27 cellular contexts compared by ENCODE assay signal in genomic region chr15:33357845-33358244, GRCh38. TPM values are rescaled to one million over a fixed set of nuclear protein-coding genes. Genes with fewer than 3 reads are reported as not detected.
"Had no signal": no experiment of that assay in that cellular context is flagged by ENCODE, and none has a peak within 500 bp of the region (broad histone marks: within the 10 kb centered on the region; RNA-seq: fewer than 3 reads in every experiment).

No MANE protein-coding gene starts in this region.

- H3K4me1 ChIP-seq: adrenal gland, left ventricle myocardium inferior, SJSA1, upper lobe of left lung had no signal

- H3K36me3 ChIP-seq: adrenal gland, left ventricle myocardium inferior, SJSA1, thoracic aorta, upper lobe of left lung had no signal

- H3K4me3 ChIP-seq: adrenal gland, left ventricle myocardium inferior, SJSA1, thoracic aorta, upper lobe of left lung had no signal

- H3K27me3 Mint-ChIP-seq: activated naive CD8-positive, alpha-beta T cell; effector memory CD8-positive, alpha-beta T cell had no signal

- H3K27me3 ChIP-seq: adrenal gland, upper lobe of left lung had no signal

- H3K4me1 Mint-ChIP-seq: activated B cell treated with CpG ODN at 0.5 μM for 24 hours; activated CD4-positive, alpha-beta T cell treated with anti-CD3 and anti-CD28 coated beads for 36 hours had no signal

- H3K36me3 Mint-ChIP-seq: activated naive CD8-positive, alpha-beta T cell had no signal

- ATAC-seq: activated CD4-positive, alpha-beta T cell treated with anti-CD3 and anti-CD28 coated beads for 36 hours; effector memory CD8-positive, alpha-beta T cell; sciatic nerve had no signal

- H3K27ac ChIP-seq: adrenal gland, left ventricle myocardium inferior, SJSA1, thoracic aorta, upper lobe of left lung had no signal

- H3K9me3 ChIP-seq: adrenal gland, left ventricle myocardium inferior, SJSA1, thoracic aorta, upper lobe of left lung had no signal

- H3K9me3 Mint-ChIP-seq: activated B cell treated with CpG ODN at 0.5 μM for 24 hours; activated T-cell treated with anti-CD3 and anti-CD28 coated beads, Interleukin-2, amount 50 U/mL, for 24 hours; activated T-helper 2 cell treated with anti-CD3 and anti-CD28 coated beads, Interferon-gamma antibody, Interleukin-2, Interleukin-4, amounts not matched to agents 10 μg/mL and 5 μg/mL and 100 μg/mL, durations not matched to agents 14 hours and 24 hours and 36 hours; dendritic cell treated with granulocyte-macrophage colony-stimulating factor and Interleukin-4, amounts not matched to agents 40 ng/mL and 50 ng/mL, for 4 days; effector memory CD8-positive, alpha-beta T cell; nephron progenitor cell had no signal

- DNase-seq: activated B cell treated with CpG ODN at 0.5 μM for 24 hours; activated CD4-positive, alpha-beta T cell treated with anti-CD3 and anti-CD28 coated beads for 36 hours; activated CD4-positive, alpha-beta T cell treated with anti-CD3 and anti-CD28 coated beads, Interleukin-2, amount 50 U/mL, for 4 hours; activated CD8-positive, alpha-beta memory T cell treated with anti-CD3 and anti-CD28 coated beads for 24 hours; activated CD8-positive, alpha-beta memory T cell treated with anti-CD3 and anti-CD28 coated beads, Interleukin-2, amount 50 U/mL, for 4 hours; activated naive CD4-positive, alpha-beta T cell; activated T-cell treated with anti-CD3 and anti-CD28 coated beads, Interleukin-2, amount 50 U/mL, for 24 hours; adrenal gland; effector memory CD8-positive, alpha-beta T cell; left ventricle myocardium inferior; nephron progenitor cell; occipital lobe; stimulated activated CD4-positive, alpha-beta T cell treated with anti-CD3 and anti-CD28 coated beads, Interleukin-2, amount 100 ng/mL, for 48 hours; stimulated activated CD8-positive, alpha-beta memory T cell treated with anti-CD3 and anti-CD28 coated beads, Interleukin-4, amount 100 ng/mL, for 48 hours; stimulated activated naive CD4-positive, alpha-beta T cell; T-helper 9 cell; upper lobe of left lung had no signal

- H3K27ac Mint-ChIP-seq: activated B cell treated with CpG ODN at 0.5 μM for 24 hours; activated CD4-positive, alpha-beta T cell treated with anti-CD3 and anti-CD28 coated beads for 36 hours; activated naive CD8-positive, alpha-beta T cell; activated T-cell treated with anti-CD3 and anti-CD28 coated beads, Interleukin-2, amount 50 U/mL, for 24 hours; activated T-helper 2 cell treated with anti-CD3 and anti-CD28 coated beads, Interferon-gamma antibody, Interleukin-2, Interleukin-4, amounts not matched to agents 10 μg/mL and 5 μg/mL and 100 μg/mL, durations not matched to agents 14 hours and 24 hours and 36 hours; dendritic cell treated with granulocyte-macrophage colony-stimulating factor and Interleukin-4, amounts not matched to agents 40 ng/mL and 50 ng/mL, for 4 days; effector memory CD8-positive, alpha-beta T cell; nephron progenitor cell had no signal

- H3K4me3 Mint-ChIP-seq: activated B cell treated with CpG ODN at 0.5 μM for 24 hours; activated CD4-positive, alpha-beta T cell treated with anti-CD3 and anti-CD28 coated beads for 36 hours; activated naive CD8-positive, alpha-beta T cell; activated T-cell treated with anti-CD3 and anti-CD28 coated beads, Interleukin-2, amount 50 U/mL, for 24 hours; dendritic cell treated with granulocyte-macrophage colony-stimulating factor and Interleukin-4, amounts not matched to agents 40 ng/mL and 50 ng/mL, for 4 days; effector memory CD8-positive, alpha-beta T cell; nephron progenitor cell had no signal

RNA-seq across cellular contexts. Expression of gene RYR3, which starts 47.1 kb away (rescaled TPM):
- total RNA-seq: activated B cell treated with CpG ODN at 0.5 μM for 24 hours; activated CD4-positive, alpha-beta T cell treated with anti-CD3 and anti-CD28 coated beads for 36 hours; fibroblast of villous mesenchyme; glomerular endothelial cell; lung microvascular endothelial cell; T-helper 1 cell treated with Interleukin-12 subunit alpha and Interleukin-12 subunit beta and Interleukin-4 antibody, amounts not matched to agents 30 ng/mL and 1 ng/mL, for 36 hours had no signal
